Comparison of ENCODE assay signal across 18 cellular contexts in genomic region chr4:138868562-138868961, GRCh38.
"Had no signal": no experiment of that assay in that cellular context is flagged by ENCODE, and none has a peak within 500 bp of the region (broad histone marks: within the 10 kb centered on the region; RNA-seq: fewer than 3 reads in every experiment).

No MANE protein-coding gene starts in this region.

- H3K9me3 ChIP-seq: sigmoid colon, thyroid gland had no signal

- FAIRE-seq: bronchial epithelial cell had no signal

- H3K27ac Mint-ChIP-seq: activated naive CD8-positive, alpha-beta T cell treated with anti-CD3 and anti-CD28 coated beads, Interleukin-2, amount 10 ng/mL, durations not matched to agents 7 days and 5 days; endodermal cell; stimulated activated effector memory CD8-positive, alpha-beta T cell treated with anti-CD3 and anti-CD28 coated beads, Interleukin-12 subunit alpha, Interleukin-12 subunit beta, amount 100 ng/mL, for 72 hours had no signal

- H3K27ac ChIP-seq: dorsolateral prefrontal cortex, sigmoid colon, thyroid gland had no signal

- H3K4me1 Mint-ChIP-seq: activated naive CD8-positive, alpha-beta T cell treated with anti-CD3 and anti-CD28 coated beads, Interleukin-2, amount 10 ng/mL, durations not matched to agents 7 days and 5 days had no signal

- H3K27me3 ChIP-seq: dorsolateral prefrontal cortex, sigmoid colon, thyroid gland had no signal

- H3K4me3 ChIP-seq: dorsolateral prefrontal cortex, sigmoid colon, thyroid gland had no signal

- DNase-seq: activated naive CD4-positive, alpha-beta T cell; activated naive CD8-positive, alpha-beta T cell treated with anti-CD3 and anti-CD28 coated beads, Interleukin-2, amount 10 ng/mL, durations not matched to agents 7 days and 5 days; activated T-cell treated with anti-CD3 and anti-CD28 coated beads for 4 hours; anterior cingulate cortex; dorsolateral prefrontal cortex; endodermal cell; erythroblast; glutamatergic neuron; hypothalamus; sigmoid colon; stimulated activated CD4-positive, alpha-beta T cell treated with anti-CD3 and anti-CD28 coated beads, Interleukin-12 subunit alpha, Interleukin-12 subunit beta, amount 100 ng/mL, for 4 hours; stimulated activated CD4-positive, alpha-beta T cell treated with anti-CD3 and anti-CD28 coated beads, Interleukin-2, amount 100 ng/mL, for 24 hours; T-helper 9 cell; thyroid gland had no signal

- H3K4me3 Mint-ChIP-seq: activated naive CD8-positive, alpha-beta T cell treated with anti-CD3 and anti-CD28 coated beads, Interleukin-2, amount 10 ng/mL, durations not matched to agents 7 days and 5 days; endodermal cell; neural crest cell; stimulated activated effector memory CD8-positive, alpha-beta T cell treated with anti-CD3 and anti-CD28 coated beads, Interleukin-12 subunit alpha, Interleukin-12 subunit beta, amount 100 ng/mL, for 72 hours had no signal

- H3K9me3 Mint-ChIP-seq: activated naive CD8-positive, alpha-beta T cell treated with anti-CD3 and anti-CD28 coated beads, Interleukin-2, amount 10 ng/mL, durations not matched to agents 7 days and 5 days; neural crest cell; stimulated activated effector memory CD8-positive, alpha-beta T cell treated with anti-CD3 and anti-CD28 coated beads, Interleukin-12 subunit alpha, Interleukin-12 subunit beta, amount 100 ng/mL, for 72 hours had no signal

- H3K36me3 Mint-ChIP-seq: activated naive CD8-positive, alpha-beta T cell treated with anti-CD3 and anti-CD28 coated beads, Interleukin-2, amount 10 ng/mL, durations not matched to agents 7 days and 5 days; stimulated activated effector memory CD8-positive, alpha-beta T cell treated with anti-CD3 and anti-CD28 coated beads, Interleukin-12 subunit alpha, Interleukin-12 subunit beta, amount 100 ng/mL, for 72 hours had no signal

- H3K36me3 ChIP-seq: sigmoid colon, thyroid gland had no signal

- ATAC-seq: activated CD4-positive, CD25-positive, alpha-beta regulatory T cell treated with anti-CD3 and anti-CD28 coated beads, Interleukin-2, amount 50 U/mL, for 24 hours; stimulated activated effector memory CD8-positive, alpha-beta T cell treated with anti-CD3 and anti-CD28 coated beads, Interleukin-12 subunit alpha, Interleukin-12 subunit beta, amount 100 ng/mL, for 72 hours had no signal
